8 cellular contexts compared by ENCODE assay signal in genomic region chr15:75028991-75029377, GRCh38. TPM values are rescaled to one million over a fixed set of nuclear protein-coding genes. Genes with fewer than 3 reads are reported as not detected.
A peak's percentile ranks its signal among the peaks of the same experiment; 100 is the strongest.
DNase-seq lines count a peak whose midpoint lies in the region; ATAC-seq, FAIRE-seq and TF ChIP-seq lines count a peak whose summit lies in the region.

No MANE protein-coding gene starts in this region.

- peaks cover 2% of the 10 kb centered on the region for H3K36me3 Mint-ChIP-seq in central memory CD8-positive, alpha-beta T cell (ENCODE audit: insufficient read depth)

- H3K27me3 ChIP-seq in pancreas (no peaks in the 10 kb centered on the region), testis (no peaks in the 10 kb centered on the region)

- no peak for TF ChIP-seq CTCF in pancreas (IDR thresholded peaks at IDR 0.05)
- no peak for TF ChIP-seq CTCF in testis (IDR thresholded peaks at IDR 0.05)

- FAIRE-seq in pancreas (lab: Jason Lieb, UNC) = no peak

- intact Hi-C loops in pancreas (cut with DNase I) = loop anchor here in 2 of 3 donors (2.0 to 5.0 kb wide), 2 partner anchors 178 kb away; no protein-coding TSS in a partner anchor
- intact Hi-C loops in testis (cut with DNase I; ENCODE audit: low total_unique reads) = loop anchor here (5.0 kb wide), 1 partner anchor 173 kb away; the partner anchor contains the start of gene C15orf39

- no peaks in the 10 kb centered on the region for H3K36me3 ChIP-seq in pancreas
- H3K36me3 ChIP-seq in testis (ENCODE audit: low read depth, missing control alignments) = no peaks in the 10 kb centered on the region

- H3K27ac Mint-ChIP-seq in central memory CD8-positive, alpha-beta T cell (ENCODE audit: low read depth) = peak overlapping the region; percentile 37

- ATAC-seq in GM18502 (IDR thresholded peaks at IDR 0.05; ENCODE audit: poor library complexity, unreplicated experiment) (peak; percentile 19), HG03432 (IDR thresholded peaks at IDR 0.05; ENCODE audit: unreplicated experiment) (peak; percentile 21), pancreas (peak; percentile 8 to 23 (median 16))
- ATAC-seq in central memory CD8-positive, alpha-beta T cell (replicated peaks; ENCODE audit: extremely low read depth, poor library complexity, severe bottlenecking) = no peak

- 72 to 84% methylated on average over 4 of the region's 4 CpGs for WGBS in pancreas, 2 donors
- 58 to 72% methylated on average over 4 of the region's 4 CpGs for WGBS in testis, 2 donors

- no peak overlapping the region for H3K4me3 Mint-ChIP-seq in central memory CD8-positive, alpha-beta T cell

- H3K27me3 Mint-ChIP-seq in central memory CD8-positive, alpha-beta T cell = no peaks in the 10 kb centered on the region

- DNase-seq in central memory CD8-positive, alpha-beta T cell (ENCODE audit: low spot score in 2 of 2) = no peak
- DNase-seq in pancreas (no peak), testis (no peak), NCI-H82 treated with DMSO at 0.1 percent for 48 hours (lab: John Stamatoyannopoulos, UW; ENCODE audit: unreplicated experiment) (no peak), NCI-H446 (lab: John Stamatoyannopoulos, UW) (no peak), NCI-H1694 treated with DMSO at 0.1 percent for 48 hours (lab: John Stamatoyannopoulos, UW) (no peak)

- H3K4me3 ChIP-seq in pancreas = no peak overlapping the region
- no peak overlapping the region for H3K4me3 ChIP-seq in testis

- TF ChIP-seq POLR2A in testis (IDR thresholded peaks at IDR 0.05) = no peak

- H3K4me1 Mint-ChIP-seq in central memory CD8-positive, alpha-beta T cell = peaks cover 21% of the 10 kb centered on the region

- H3K4me1 ChIP-seq in pancreas (peaks cover 0 to 19% (median 0%) of the 10 kb centered on the region in 3 donors), testis (peaks cover 29% of the 10 kb centered on the region)

- H3K9me3 ChIP-seq in pancreas (no peaks in the 10 kb centered on the region), testis (no peaks in the 10 kb centered on the region)

- no peaks in the 10 kb centered on the region for H3K9me3 Mint-ChIP-seq in central memory CD8-positive, alpha-beta T cell

- H3K27ac ChIP-seq in pancreas (no peak overlapping the region), testis (peak overlapping the region in 1 of 2 donors; percentile 34)

RNA-seq across cellular contexts. Expression of gene PPCDC, which starts 5.6 kb away (rescaled TPM):
- 10 to 100 TPM in 2 of 6 donors, 1 to 10 TPM in 4; 7.9 to 12.3 (median 9.2) TPM for total RNA-seq in pancreas
- polyA plus RNA-seq in pancreas = 10 to 100 TPM; 21.1 to 21.3 TPM
- total RNA-seq in testis = 10 to 100 TPM; 23.6 to 31.6 TPM
- 18.0 TPM for polyA plus RNA-seq in testis (ENCODE audit: insufficient read depth, low read depth, low replicate concordance)

RNA-seq across cellular contexts. Expression of gene SCAMP5, which starts 33.6 kb away (rescaled TPM):
- 10 to 100 TPM; 27.7 to 59.2 (median 38.8) TPM for total RNA-seq in pancreas
- 10 to 100 TPM; 24.5 to 54.0 TPM for polyA plus RNA-seq in pancreas
- 10 to 100 TPM; 25.3 to 37.0 TPM for total RNA-seq in testis
- polyA plus RNA-seq in testis (ENCODE audit: insufficient read depth, low read depth, low replicate concordance) = 27.4 TPM
